18 cellular contexts compared by ENCODE assay signal in the genomic region with DNA sequence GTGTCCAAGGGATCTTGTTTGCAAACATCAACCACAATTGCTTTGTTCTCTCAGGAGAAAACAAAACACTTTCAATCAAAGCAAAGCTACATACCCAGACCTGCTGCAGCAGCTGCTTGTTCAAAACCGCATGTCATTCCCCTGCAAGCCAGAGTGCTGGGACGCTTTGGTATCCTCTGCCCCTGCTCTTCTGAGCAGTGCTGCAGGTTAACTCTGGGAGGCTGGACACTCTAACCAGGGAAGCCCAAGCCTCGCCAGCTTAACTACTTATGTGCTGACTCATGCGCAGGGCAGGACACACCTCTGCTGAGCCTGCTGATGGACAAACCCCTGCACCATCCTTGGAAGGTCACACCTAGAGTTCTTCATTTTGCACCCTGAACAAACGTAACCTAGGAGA. TPM values are rescaled to one million over a fixed set of nuclear protein-coding genes. Genes with fewer than 3 reads are reported as not detected.
DNase-seq lines count a peak whose midpoint lies in the region; ATAC-seq, FAIRE-seq and TF ChIP-seq lines count a peak whose summit lies in the region.
"Had no signal": no experiment of that assay in that cellular context is flagged by ENCODE, and none has a peak within 500 bp of the region (broad histone marks: within the 10 kb centered on the region; RNA-seq: fewer than 3 reads in every experiment).

No MANE protein-coding gene starts in this region.

- DNase-seq in Daoy (ENCODE audit: low read depth) (peak; percentile 14), LHCN-M2 (ENCODE audit: low read depth) (peak; percentile 66), bronchial epithelial cell (ENCODE audit: low read depth) (peak; percentile 51), left lobe of liver (ENCODE audit: low spot score) (no peak), RKO (ENCODE audit: low spot score) (no peak), DMS153 treated with DMSO at 0.1 percent for 48 hours (lab: John Stamatoyannopoulos, UW; ENCODE audit: unreplicated experiment) (no peak), retina (no peak), cardiac septum (ENCODE audit: low spot score) (no peak)
- DNase-seq: activated CD8-positive, alpha-beta memory T cell treated with anti-CD3 and anti-CD28 coated beads, Interleukin-2, amount 50 U/mL, for 4 hours; activated gamma-delta T cell treated with Interleukin-2 at 50 U/mL for 16 hours; CD8-positive, alpha-beta memory T cell; colonic mucosa; head of caudate nucleus; midbrain; NCI-H2081; NCI-H774 had no signal

- H3K4me3 ChIP-seq in bronchial epithelial cell (ENCODE audit: low read depth, low read length) = no peak overlapping the region
- H3K4me3 ChIP-seq: colonic mucosa, GM12878 had no signal

- no peak for TF ChIP-seq CTCF in bronchial epithelial cell (IDR thresholded peaks at IDR 0.05; ENCODE audit: insufficient read depth, low read length, severe bottlenecking)

- no peaks in the 10 kb centered on the region for H3K36me3 ChIP-seq in bronchial epithelial cell (ENCODE audit: control insufficient read depth, insufficient read depth, low read length)
- H3K36me3 ChIP-seq: colonic mucosa had no signal

- FAIRE-seq in bronchial epithelial cell (lab: Jason Lieb, UNC) = no peak
- FAIRE-seq: astrocyte, GM12878 had no signal

- H3K27me3 ChIP-seq in bronchial epithelial cell (ENCODE audit: control insufficient read depth, insufficient read depth, low read length) = peaks cover 2% of the 10 kb centered on the region
- H3K27me3 ChIP-seq: colonic mucosa had no signal

- peak; percentile 76 for ATAC-seq in left lobe of liver
- ATAC-seq: GM12878 had no signal

- intact Hi-C loops in cardiac septum (cut with DNase I) = no loop called here

RNA-seq across cellular contexts. Expression of gene ASAH2, which starts 28.2 kb away (rescaled TPM):
- 0.06 and 0.46 TPM in 2 replicates for total RNA-seq in Daoy (2014; rRNA removed; shearing (Covaris generic))
- 0.51 and 0.80 TPM in 2 replicates for total RNA-seq in LHCN-M2 (2014; rRNA removed)
- 1.0 TPM for polyA plus RNA-seq in LHCN-M2 (2012)
- 0.77 and 1.6 TPM in 2 replicates for total RNA-seq in bronchial epithelial cell
- total RNA-seq in left lobe of liver = 2.5 TPM
- 1.9 TPM for total RNA-seq in cardiac septum

Comparison
In these comparisons a context has a peak if more than half of its experiments do, and no peak if none do; other contexts are left out.
1. DNase-seq: peak in Daoy (single experiment), LHCN-M2 (single experiment) and bronchial epithelial cell (single experiment); none in left lobe of liver (single experiment), RKO (single experiment), DMS153 treated with DMSO at 0.1 percent for 48 hours (single experiment), retina (single experiment) and cardiac septum (single experiment).